4 cellular contexts compared by ENCODE assay signal in the genomic region with DNA sequence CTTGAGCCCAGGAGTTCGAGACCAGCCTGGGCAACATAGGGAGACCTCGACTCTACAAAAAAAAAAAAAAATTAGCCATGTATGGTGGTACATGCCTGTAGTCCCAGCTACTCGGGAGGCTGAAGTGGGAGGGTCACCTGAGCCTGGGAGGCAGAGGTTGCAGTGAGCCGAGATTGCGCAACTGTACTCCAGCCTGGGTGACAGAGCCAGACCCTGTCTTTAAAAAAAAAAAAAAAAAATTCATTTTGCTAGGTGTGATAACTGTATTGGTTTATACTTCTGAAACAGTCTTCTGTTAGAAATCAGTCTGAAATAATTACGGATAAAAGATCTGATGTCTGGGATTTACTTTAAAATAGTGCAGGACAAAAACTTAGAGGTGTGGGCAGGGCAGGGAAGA. TPM values are rescaled to one million over a fixed set of nuclear protein-coding genes. Genes with fewer than 3 reads are reported as not detected.
A peak's percentile ranks its signal among the peaks of the same experiment; 100 is the strongest.
DNase-seq lines count a peak whose midpoint lies in the region; TF ChIP-seq lines count a peak whose summit lies in the region.
"Not testable (repeated sequence)": the region's sequence is repeated elsewhere in the genome, so short reads cannot be mapped to it uniquely, and the experiment has no call there.

No MANE protein-coding gene starts in this region.

- H3K4me1 ChIP-seq in HEK293 (ENCODE audit: control insufficient read depth, insufficient read depth, low read length): not testable (repeated sequence)

- H3K27ac Mint-ChIP-seq in endothelial cell (ENCODE audit: unreplicated experiment) (peak overlapping the region; percentile 13), nephron (peak overlapping the region; percentile 93 to 97 (median 97)), type B pancreatic cell (peak overlapping the region; percentile 70)

- not testable (repeated sequence) for H3K4me3 ChIP-seq in HEK293 (ENCODE audit: low read depth, low read length)

- not testable (repeated sequence) for H3K9me3 Mint-ChIP-seq in endothelial cell (ENCODE audit: unreplicated experiment); nephron; type B pancreatic cell

- not testable (repeated sequence) for H3K4me3 Mint-ChIP-seq in endothelial cell (ENCODE audit: unreplicated experiment); nephron; type B pancreatic cell

- not testable (repeated sequence) for H3K27me3 Mint-ChIP-seq in endothelial cell (ENCODE audit: unreplicated experiment); nephron (ENCODE audit: low read depth); type B pancreatic cell

- POLR2A ChIA-PET in HEK293 (lab: Yijun Ruan, JAX): interaction anchor here (1.1 to 4.4 kb wide), 4 partner anchors 13 to 29 kb away, joined by 3 to 19 read pairs (median 7); a partner anchor contains a TSS

- DNase-seq in endothelial cell (ENCODE audit: low spot score); type B pancreatic cell (ENCODE audit: extremely low spot score, unreplicated experiment): not testable (repeated sequence)

- peaks cover 11% of the 10 kb centered on the region for H3K36me3 Mint-ChIP-seq in endothelial cell (ENCODE audit: low read depth, unreplicated experiment)
- not testable (repeated sequence) for H3K36me3 Mint-ChIP-seq in nephron (ENCODE audit: low read depth); type B pancreatic cell

- peaks cover 8 to 80% of the 10 kb centered on the region in 2 experiments for H3K36me3 ChIP-seq in HEK293 (ENCODE audit: control insufficient read depth in 2 of 2, insufficient read depth in 1 of 2, low read length in 2 of 2)

- H3K4me1 Mint-ChIP-seq in endothelial cell (ENCODE audit: unreplicated experiment) (peaks cover 29% of the 10 kb centered on the region), nephron (peaks cover 23% of the 10 kb centered on the region)
- H3K4me1 Mint-ChIP-seq in type B pancreatic cell (ENCODE audit: unreplicated experiment): not testable (repeated sequence)

- TF ChIP-seq CTCF in HEK293 (tag by site-specific recombination; IDR thresholded peaks at IDR 0.05); endothelial cell (IDR thresholded peaks at IDR 0.05; ENCODE audit: unreplicated experiment); nephron (IDR thresholded peaks at IDR 0.05; ENCODE audit: unreplicated experiment in 3 of 3); type B pancreatic cell (conservative IDR thresholded peaks at IDR 0.05): not testable (repeated sequence)

- not testable (repeated sequence) for H3K9me3 ChIP-seq in HEK293 (ENCODE audit: control insufficient read depth, insufficient read depth, low read depth, low read length)

- CTCF ChIA-PET in HEK293 (lab: Yijun Ruan, JAX): interaction anchor here (2.1 kb wide), 1 partner anchor 10 kb away, joined by 6 read pairs; no protein-coding TSS in a partner anchor

- not testable (repeated sequence) for H3K27ac ChIP-seq in HEK293 (ENCODE audit: extremely low read depth, low read depth, low read length)

TF ChIP-seq in HEK293, 187 proteins besides CTCF, POLR2A, EP300 and RAD21:
- TF ChIP-seq ZNF747 (tag by site-specific recombination; IDR thresholded peaks at IDR 0.05): 0 out of 2 replicates have a peak, but pooled peaks have one; percentile 60
- TF ChIP-seq ZBTB17 (tag by site-specific recombination; IDR thresholded peaks at IDR 0.05): 0 out of 2 replicates have a peak, but pooled peaks have one; percentile 12
- TF ChIP-seq, protein P1, sequence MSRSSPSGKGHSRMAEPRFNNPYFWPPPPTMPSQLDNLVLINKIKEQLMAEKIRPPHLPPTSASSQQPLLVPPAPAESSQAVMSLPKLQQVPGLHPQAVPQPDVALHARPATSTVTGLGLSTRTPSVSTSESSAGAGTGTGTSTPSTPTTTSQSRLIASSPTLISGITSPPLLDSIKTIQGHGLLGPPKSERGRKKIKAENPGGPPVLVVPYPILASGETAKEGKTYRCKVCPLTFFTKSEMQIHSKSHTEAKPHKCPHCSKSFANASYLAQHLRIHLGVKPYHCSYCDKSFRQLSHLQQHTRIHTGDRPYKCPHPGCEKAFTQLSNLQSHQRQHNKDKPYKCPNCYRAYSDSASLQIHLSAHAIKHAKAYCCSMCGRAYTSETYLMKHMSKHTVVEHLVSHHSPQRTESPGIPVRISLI (tag by site-specific recombination; IDR thresholded peaks at IDR 0.05): peak; percentile 95
- TF ChIP-seq ZNF600 (tag by site-specific recombination; IDR thresholded peaks at IDR 0.05): peak; percentile 36; the same call in 1 of the 2 replicates

RNA-seq across cellular contexts. Expression of a gene that starts 8.4 kb away (rescaled TPM):
- total RNA-seq in endothelial cell (ENCODE audit: unreplicated experiment) (94.8 TPM), type B pancreatic cell (ENCODE audit: low replicate concordance) (5.6 and 51.1 TPM in 2 replicates)

RNA-seq across cellular contexts. Expression of a gene that starts 13.0 kb away (rescaled TPM):
- total RNA-seq in endothelial cell (ENCODE audit: unreplicated experiment) (6.7 TPM), type B pancreatic cell (ENCODE audit: low replicate concordance) (4.9 and 6.4 TPM in 2 replicates)

RNA-seq across cellular contexts. Expression of a gene that starts 13.6 kb away (rescaled TPM):
- total RNA-seq in endothelial cell (ENCODE audit: unreplicated experiment) (8.5 TPM), type B pancreatic cell (ENCODE audit: low replicate concordance) (3.3 and 12.5 TPM in 2 replicates)

RNA-seq across cellular contexts. Expression of a gene that starts 27.1 kb away (rescaled TPM):
- total RNA-seq in endothelial cell (ENCODE audit: unreplicated experiment) (27.3 TPM), type B pancreatic cell (ENCODE audit: low replicate concordance) (17.8 and 24.8 TPM in 2 replicates)

RNA-seq across cellular contexts. Expression of a gene that starts 32.5 kb away (rescaled TPM):
- total RNA-seq in endothelial cell (ENCODE audit: unreplicated experiment) (4.5 TPM), type B pancreatic cell (ENCODE audit: low replicate concordance) (8.7 and 14.5 TPM in 2 replicates)

Comparison
In these comparisons a context has a peak if more than half of its experiments do, and no peak if none do; other contexts are left out.
1. H3K27ac Mint-ChIP-seq: peak in every context shown above with its lines; median percentile 97 in nephron; 70 in type B pancreatic cell; 13 in endothelial cell.